Comparison of ENCODE assay signal across 12 cellular contexts in the genomic region with DNA sequence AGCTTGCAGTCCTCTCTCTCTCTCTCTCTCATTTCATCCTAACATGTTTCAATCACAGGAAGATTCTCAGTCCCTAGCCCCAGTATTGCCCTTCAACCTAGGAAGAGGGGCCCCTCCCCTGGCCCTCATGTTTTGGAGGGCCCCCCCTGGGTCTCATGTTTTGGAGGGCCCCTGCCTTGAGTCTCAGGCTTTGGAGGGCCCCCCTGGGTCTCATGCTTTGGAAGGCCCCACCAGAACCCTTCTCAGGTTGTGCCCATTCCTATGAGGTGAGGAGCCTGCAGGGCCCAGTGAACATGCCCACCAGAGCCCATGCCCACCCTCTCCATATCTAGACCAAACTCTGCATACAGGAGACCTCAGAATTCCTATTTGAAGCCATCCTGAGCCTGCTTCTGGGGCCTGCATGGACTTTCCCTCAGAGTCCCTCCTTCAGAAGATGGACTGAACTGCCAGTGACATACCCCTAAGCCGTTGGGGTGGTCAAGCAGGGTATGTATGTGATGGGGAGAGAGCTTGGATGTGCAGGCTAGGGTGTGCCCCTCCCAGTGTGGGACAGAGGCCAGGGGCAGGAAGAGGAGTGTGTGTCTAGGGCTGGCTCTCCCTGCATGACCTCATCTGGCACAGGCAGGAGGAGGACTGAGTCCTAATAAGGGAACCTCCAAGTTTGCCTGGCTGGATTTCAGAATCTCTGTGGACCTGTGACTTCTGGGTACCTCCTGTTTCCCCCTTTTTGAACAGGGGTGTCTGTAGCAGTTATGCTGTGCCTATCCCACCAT. TPM values are rescaled to one million over a fixed set of nuclear protein-coding genes. Genes with fewer than 3 reads are reported as not detected.
DNase-seq lines count a peak whose midpoint lies in the region; ATAC-seq and TF ChIP-seq lines count a peak whose summit lies in the region.
"Had no signal": no experiment of that assay in that cellular context is flagged by ENCODE, and none has a peak within 500 bp of the region (broad histone marks: within the 10 kb centered on the region; RNA-seq: fewer than 3 reads in every experiment).

No MANE protein-coding gene starts in this region.

- DNase-seq in Calu3 = peak; percentile 15
- DNase-seq in T-helper 17 cell = no peak
- DNase-seq in foreskin keratinocyte = peak in 1 of 2 donors; percentile 32
- peak; percentile 88 for DNase-seq in osteoblast (ENCODE audit: insufficient read length, low spot score, missing footprints)
- DNase-seq in NCI-H1105 treated with DMSO at 0.1 percent for 48 hours (lab: John Stamatoyannopoulos, UW) = no peak
- DNase-seq in epidermal melanocyte (ENCODE audit: insufficient read length, low spot score) = no peak
- DNase-seq in activated T-helper 2 cell treated with anti-CD3 and anti-CD28 coated beads, Interferon-gamma antibody, Interleukin-2, Interleukin-4, amounts not matched to agents 10 μg/mL and 5 μg/mL and 100 μg/mL, durations not matched to agents 14 hours and 24 hours and 36 hours (ENCODE audit: low spot score) = no peak
- DNase-seq: amniotic stem cell; CD4-positive, alpha-beta memory T cell; NCI-H524 had no signal

- no peak overlapping the region for H3K4me3 ChIP-seq in osteoblast (ENCODE audit: insufficient read depth, low read length)

- H3K79me2 ChIP-seq in osteoblast (ENCODE audit: insufficient read depth, low read length) = no peaks in the 10 kb centered on the region

- peak overlapping the region; percentile 87 for H2AFZ ChIP-seq in osteoblast (ENCODE audit: low read length)

- intact Hi-C loops in Calu3 (cut with micrococcal nuclease; ENCODE audit: unreplicated experiment) = no loop called here
- intact Hi-C loops in activated T-helper 2 cell treated with anti-CD3 and anti-CD28 coated beads, Interferon-gamma antibody, Interleukin-2, Interleukin-4, amounts not matched to agents 10 μg/mL and 5 μg/mL and 100 μg/mL, durations not matched to agents 14 hours and 24 hours and 36 hours (cut with micrococcal nuclease) = no loop called here

- H3K4me1 Mint-ChIP-seq in Calu3 (ENCODE audit: low read depth, unreplicated experiment) = peaks cover 17% of the 10 kb centered on the region
- H3K4me1 Mint-ChIP-seq in T-helper 17 cell = peaks cover 3% of the 10 kb centered on the region
- H3K4me1 Mint-ChIP-seq in activated T-helper 2 cell treated with anti-CD3 and anti-CD28 coated beads, Interferon-gamma antibody, Interleukin-2, Interleukin-4, amounts not matched to agents 10 μg/mL and 5 μg/mL and 100 μg/mL, durations not matched to agents 14 hours and 24 hours and 36 hours (ENCODE audit: low read depth) = peaks cover 5% of the 10 kb centered on the region
- H3K4me1 Mint-ChIP-seq: CD4-positive, alpha-beta memory T cell had no signal

- ATAC-seq in T-helper 17 cell (no peak), foreskin keratinocyte (peak; percentile 54), HG03378 (IDR thresholded peaks at IDR 0.05; ENCODE audit: unreplicated experiment) (no peak)

- peaks cover 15% of the 10 kb centered on the region for H3K4me1 ChIP-seq in foreskin keratinocyte
- H3K4me1 ChIP-seq in osteoblast (ENCODE audit: insufficient read depth, low read length) = peaks cover 8% of the 10 kb centered on the region

- H4K20me1 ChIP-seq in osteoblast (ENCODE audit: insufficient read depth, low read length) = no peaks in the 10 kb centered on the region

- H3K27me3 ChIP-seq in foreskin keratinocyte = no peaks in the 10 kb centered on the region
- no peaks in the 10 kb centered on the region for H3K27me3 ChIP-seq in osteoblast (ENCODE audit: insufficient read depth, low read length)

- peak overlapping the region; percentile 32 for H3K4me2 ChIP-seq in osteoblast (ENCODE audit: insufficient read depth, low read length)

- H3K4me3 Mint-ChIP-seq in Calu3 (ENCODE audit: low read depth, unreplicated experiment) = no peak overlapping the region
- H3K4me3 Mint-ChIP-seq in T-helper 17 cell = no peak overlapping the region
- H3K4me3 Mint-ChIP-seq in activated T-helper 2 cell treated with anti-CD3 and anti-CD28 coated beads, Interferon-gamma antibody, Interleukin-2, Interleukin-4, amounts not matched to agents 10 μg/mL and 5 μg/mL and 100 μg/mL, durations not matched to agents 14 hours and 24 hours and 36 hours (ENCODE audit: low read depth) = no peak overlapping the region
- H3K4me3 Mint-ChIP-seq: CD4-positive, alpha-beta memory T cell had no signal

- H3K36me3 Mint-ChIP-seq in Calu3 (ENCODE audit: insufficient read depth, unreplicated experiment) (no peaks in the 10 kb centered on the region), T-helper 17 cell (ENCODE audit: low read depth) (peaks cover 7% of the 10 kb centered on the region)
- no peaks in the 10 kb centered on the region for H3K36me3 Mint-ChIP-seq in activated T-helper 2 cell treated with anti-CD3 and anti-CD28 coated beads, Interferon-gamma antibody, Interleukin-2, Interleukin-4, amounts not matched to agents 10 μg/mL and 5 μg/mL and 100 μg/mL, durations not matched to agents 14 hours and 24 hours and 36 hours (ENCODE audit: low read depth)
- H3K36me3 Mint-ChIP-seq: CD4-positive, alpha-beta memory T cell had no signal

- no TSS peak for BruUV-seq in Calu3 (replicated peaks; lab: Mats Ljungman, UMichigan)

- no peaks in the 10 kb centered on the region for H3K9me3 ChIP-seq in T-helper 17 cell (ENCODE audit: control insufficient read depth, low read length, poor library complexity, severe bottlenecking)
- no peaks in the 10 kb centered on the region for H3K9me3 ChIP-seq in osteoblast (ENCODE audit: low read depth, low read length)

- CTCF ChIA-PET in Calu3 (lab: Charles Lee) = interaction anchor here (1.4 to 2.7 kb wide), 2 partner anchors 8 to 32 kb away, joined by 4 to 5 read pairs; a partner anchor contains a TSS

- H3K27ac ChIP-seq in foreskin keratinocyte = no peak overlapping the region
- peak overlapping the region; percentile 28 for H3K27ac ChIP-seq in osteoblast (ENCODE audit: low read depth, low read length)
- H3K27ac ChIP-seq: VCaP had no signal

- H3K27ac Mint-ChIP-seq in Calu3 (ENCODE audit: unreplicated experiment) (no peak overlapping the region), T-helper 17 cell (peak overlapping the region; percentile 39)
- no peak overlapping the region for H3K27ac Mint-ChIP-seq in activated T-helper 2 cell treated with anti-CD3 and anti-CD28 coated beads, Interferon-gamma antibody, Interleukin-2, Interleukin-4, amounts not matched to agents 10 μg/mL and 5 μg/mL and 100 μg/mL, durations not matched to agents 14 hours and 24 hours and 36 hours

- TF ChIP-seq CTCF in Calu3 (IDR thresholded peaks at IDR 0.05; ENCODE audit: unreplicated experiment) (no peak), foreskin keratinocyte (conservative IDR thresholded peaks at IDR 0.05) (no peak), osteoblast (IDR thresholded peaks at IDR 0.05; ENCODE audit: extremely low read depth, low read depth, low read length) (no peak)

- no peaks in the 10 kb centered on the region for H3K9me3 Mint-ChIP-seq in Calu3 (ENCODE audit: low read depth, unreplicated experiment)
- no peaks in the 10 kb centered on the region for H3K9me3 Mint-ChIP-seq in activated T-helper 2 cell treated with anti-CD3 and anti-CD28 coated beads, Interferon-gamma antibody, Interleukin-2, Interleukin-4, amounts not matched to agents 10 μg/mL and 5 μg/mL and 100 μg/mL, durations not matched to agents 14 hours and 24 hours and 36 hours
- H3K9me3 Mint-ChIP-seq: CD4-positive, alpha-beta memory T cell had no signal

- H3K27me3 Mint-ChIP-seq in Calu3 (ENCODE audit: unreplicated experiment) = no peaks in the 10 kb centered on the region
- H3K27me3 Mint-ChIP-seq in T-helper 17 cell = no peaks in the 10 kb centered on the region
- no peaks in the 10 kb centered on the region for H3K27me3 Mint-ChIP-seq in activated T-helper 2 cell treated with anti-CD3 and anti-CD28 coated beads, Interferon-gamma antibody, Interleukin-2, Interleukin-4, amounts not matched to agents 10 μg/mL and 5 μg/mL and 100 μg/mL, durations not matched to agents 14 hours and 24 hours and 36 hours (ENCODE audit: low read depth)
- H3K27me3 Mint-ChIP-seq: CD4-positive, alpha-beta memory T cell had no signal

- no peaks in the 10 kb centered on the region for H3K36me3 ChIP-seq in osteoblast (ENCODE audit: insufficient read depth, low read length)

RNA-seq across cellular contexts. Expression of a gene that starts 8.1 kb away (rescaled TPM):
- 243 and 254 TPM in 2 replicates for total RNA-seq in Calu3 (2022)
- total RNA-seq in T-helper 17 cell = 100 to 1,000 TPM; 109 to 117 TPM
- total RNA-seq in foreskin keratinocyte = 231 and 234 TPM in 2 replicates
- polyA plus RNA-seq in foreskin keratinocyte = 227 and 253 TPM in 2 replicates
- total RNA-seq in osteoblast = 141 and 145 TPM in 2 replicates
- 219 and 221 TPM in 2 replicates for total RNA-seq in activated T-helper 2 cell treated with anti-CD3 and anti-CD28 coated beads, Interferon-gamma antibody, Interleukin-2, Interleukin-4, amounts not matched to agents 10 μg/mL and 5 μg/mL and 100 μg/mL, durations not matched to agents 14 hours and 24 hours and 36 hours

RNA-seq across cellular contexts. Expression of a gene that starts 33.2 kb away (rescaled TPM):
- 52.4 and 67.6 TPM in 2 replicates for total RNA-seq in Calu3 (2022)
- total RNA-seq in T-helper 17 cell = 10 to 100 TPM; 18.1 to 23.8 TPM
- 21.3 and 28.2 TPM in 2 replicates for total RNA-seq in foreskin keratinocyte
- 30.3 and 34.1 TPM in 2 replicates for polyA plus RNA-seq in foreskin keratinocyte
- 8.5 and 13.4 TPM in 2 replicates for total RNA-seq in osteoblast
- 38.5 and 38.7 TPM in 2 replicates for total RNA-seq in activated T-helper 2 cell treated with anti-CD3 and anti-CD28 coated beads, Interferon-gamma antibody, Interleukin-2, Interleukin-4, amounts not matched to agents 10 μg/mL and 5 μg/mL and 100 μg/mL, durations not matched to agents 14 hours and 24 hours and 36 hours

Comparison
In these comparisons a context has a peak if more than half of its experiments do, and no peak if none do; other contexts are left out.
1. DNase-seq: peak in Calu3 (single experiment) and osteoblast (single experiment); none in T-helper 17 cell (0 of 3), NCI-H1105 treated with DMSO at 0.1 percent for 48 hours (single experiment), epidermal melanocyte (single experiment) and activated T-helper 2 cell treated with anti-CD3 and anti-CD28 coated beads, Interferon-gamma antibody, Interleukin-2, Interleukin-4, amounts not matched to agents 10 μg/mL and 5 μg/mL and 100 μg/mL, durations not matched to agents 14 hours and 24 hours and 36 hours (single experiment).